In the genomic region with DNA sequence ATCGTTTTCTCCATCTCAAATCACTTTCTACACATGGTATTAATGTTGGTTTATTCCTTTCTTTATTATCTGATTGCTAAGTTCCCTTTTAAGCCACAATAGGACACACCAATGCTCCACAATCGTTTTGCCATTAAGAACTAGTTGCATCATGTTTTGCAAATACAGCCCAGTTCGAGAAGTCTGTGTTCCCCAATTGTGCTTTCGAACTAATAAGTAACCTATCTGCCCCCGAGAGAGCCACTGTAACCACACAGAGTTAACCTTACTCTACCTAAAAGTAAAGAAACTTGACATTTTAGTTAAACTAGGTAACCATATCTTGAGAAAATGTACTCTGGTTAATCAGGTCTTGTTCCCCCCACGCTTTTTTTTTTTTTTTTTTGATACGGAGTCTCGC, we compare ENCODE assay signal across 22 cellular contexts. TPM values are rescaled to one million over a fixed set of nuclear protein-coding genes. Genes with fewer than 3 reads are reported as not detected.
DNase-seq lines count a peak whose midpoint lies in the region; ATAC-seq, FAIRE-seq and TF ChIP-seq lines count a peak whose summit lies in the region.
"Had no signal": no experiment of that assay in that cellular context is flagged by ENCODE, and none has a peak within 500 bp of the region (broad histone marks: within the 10 kb centered on the region; RNA-seq: fewer than 3 reads in every experiment).

No MANE protein-coding gene starts in this region.

- H3K4me3 ChIP-seq in right lobe of liver, result peak overlapping the region in 2 of 3 donors; percentile 12 to 24
- H3K4me3 ChIP-seq: BLaER1 treated with 17β-estradiol and CSF1 and Interleukin-3, amounts not matched to agents 10 nM and 100 nM; SK-N-MC had no signal

- peak; percentile 83 for FAIRE-seq in RCC 7860 (lab: Jason Lieb, UNC)
- FAIRE-seq: D721Med, GM12891, H1 had no signal

- peak overlapping the region; percentile 59 to 81 (median 78) for H3K27ac ChIP-seq in right lobe of liver
- H3K27ac ChIP-seq in foreskin keratinocyte, result no peak overlapping the region
- H3K27ac ChIP-seq: BLaER1 treated with 17β-estradiol and CSF1 and Interleukin-3, amounts not matched to agents 10 nM and 100 nM; HL-60; SK-N-MC had no signal

- H3K4me3 Mint-ChIP-seq in type B pancreatic cell, result peak overlapping the region; percentile 17
- H3K4me3 Mint-ChIP-seq: CD8-positive, alpha-beta T cell; IgD-negative memory B cell had no signal

- intact Hi-C loops in right lobe of liver (cut with DNase I), result no loop called here

- H3K9me3 ChIP-seq in right lobe of liver, result no peaks in the 10 kb centered on the region
- H3K9me3 ChIP-seq: BLaER1 treated with 17β-estradiol and CSF1 and Interleukin-3, amounts not matched to agents 10 nM and 100 nM had no signal

- peaks cover 3% of the 10 kb centered on the region for H3K36me3 Mint-ChIP-seq in type B pancreatic cell
- H3K36me3 Mint-ChIP-seq: CD8-positive, alpha-beta T cell; IgD-negative memory B cell had no signal

- H3K27me3 ChIP-seq in right lobe of liver (no peaks in the 10 kb centered on the region), foreskin keratinocyte (no peaks in the 10 kb centered on the region)
- H3K27me3 ChIP-seq: BLaER1 treated with 17β-estradiol and CSF1 and Interleukin-3, amounts not matched to agents 10 nM and 100 nM had no signal

- ATAC-seq in right lobe of liver (peak; percentile 71 to 86 (median 78)), HG02763 (IDR thresholded peaks at IDR 0.05; ENCODE audit: unreplicated experiment) (no peak), foreskin keratinocyte (no peak)
- ATAC-seq: CD8-positive, alpha-beta T cell had no signal

- WGBS in right lobe of liver (ENCODE audit: insufficient coverage, low coverage, low lambda C conversion rate, missing lambda C conversion rate), result 34% methylated on average over 7 of the region's 8 CpGs

- H3K4me1 Mint-ChIP-seq in type B pancreatic cell (ENCODE audit: unreplicated experiment), result peaks cover 23% of the 10 kb centered on the region
- H3K4me1 Mint-ChIP-seq: IgD-negative memory B cell had no signal

- TF ChIP-seq CTCF in right lobe of liver (IDR thresholded peaks at IDR 0.05) (no peak), type B pancreatic cell (conservative IDR thresholded peaks at IDR 0.05) (no peak), foreskin keratinocyte (conservative IDR thresholded peaks at IDR 0.05) (no peak)

- TF ChIP-seq POLR2A in right lobe of liver (IDR thresholded peaks at IDR 0.05), result no peak

- H3K36me3 ChIP-seq in right lobe of liver, result no peaks in the 10 kb centered on the region
- H3K36me3 ChIP-seq: BLaER1 treated with 17β-estradiol and CSF1 and Interleukin-3, amounts not matched to agents 10 nM and 100 nM had no signal

- peaks cover 0 to 34% (median 18%) of the 10 kb centered on the region in 4 donors for H3K4me1 ChIP-seq in right lobe of liver
- peaks cover 17% of the 10 kb centered on the region for H3K4me1 ChIP-seq in foreskin keratinocyte

- no peaks in the 10 kb centered on the region for H3K27me3 Mint-ChIP-seq in type B pancreatic cell

- H3K9me3 Mint-ChIP-seq in type B pancreatic cell, result no peaks in the 10 kb centered on the region
- H3K9me3 Mint-ChIP-seq: CD8-positive, alpha-beta T cell had no signal

- DNase-seq in RCC 7860 (ENCODE audit: low spot score) (peak; percentile 8), glomerular visceral epithelial cell (ENCODE audit: extremely low spot score) (peak; percentile 12), right lobe of liver (peak in 1 of 3 donors; percentile 57), type B pancreatic cell (ENCODE audit: extremely low spot score, unreplicated experiment) (no peak), foreskin keratinocyte (no peak), ureter (ENCODE audit: low spot score) (no peak), NCI-H2227 treated with DMSO at 0.1 percent for 48 hours (lab: John Stamatoyannopoulos, UW) (no peak)
- DNase-seq: CD8-positive, alpha-beta T cell; MM.1S; NCI-H1092 treated with DMSO at 0.1 percent for 48 hours; NCI-H2081 treated with DMSO at 0.1 percent for 48 hours; NCI-H510A treated with DMSO at 0.1 percent for 48 hours; NCI-H774; Right ventricle myocardium superior had no signal

- peak overlapping the region; percentile 32 for H3K27ac Mint-ChIP-seq in type B pancreatic cell
- H3K27ac Mint-ChIP-seq: CD8-positive, alpha-beta T cell; IgD-negative memory B cell had no signal

RNA-seq across cellular contexts. Expression of gene MAGI1, which starts 39.1 kb away (rescaled TPM):
- total RNA-seq in right lobe of liver (10 to 100 TPM; 22.6 to 37.7 (median 26.9) TPM), type B pancreatic cell (ENCODE audit: low replicate concordance) (46.1 and 53.1 TPM in 2 replicates), foreskin keratinocyte (9.6 and 11.2 TPM in 2 replicates), ureter (45.5 TPM)
- 1.3 TPM in 2 replicates for polyA plus RNA-seq in foreskin keratinocyte
- total RNA-seq: CD8-positive, alpha-beta T cell had no signal

Comparison
In these comparisons a context has a peak if more than half of its experiments do, and no peak if none do; other contexts are left out.
1. DNase-seq: peak in RCC 7860 (single experiment) and glomerular visceral epithelial cell (single experiment); none in type B pancreatic cell (single experiment), foreskin keratinocyte (0 of 2), ureter (single experiment) and NCI-H2227 treated with DMSO at 0.1 percent for 48 hours (single experiment).
2. ATAC-seq: peak in right lobe of liver (4 of 4); none in HG02763 (single experiment) and foreskin keratinocyte (single experiment).